Comparison of ENCODE assay signal across 20 cellular contexts in genomic region chr5:14298126-14298847, GRCh38.
DNase-seq lines count a peak whose midpoint lies in the region; ATAC-seq and TF ChIP-seq lines count a peak whose summit lies in the region.
"Had no signal": no experiment of that assay in that cellular context is flagged by ENCODE, and none has a peak within 500 bp of the region (broad histone marks: within the 10 kb centered on the region; RNA-seq: fewer than 3 reads in every experiment).

No MANE protein-coding gene starts in this region.

- peak; percentile 28 for ATAC-seq in activated T-helper 17 cell treated with anti-CD3 and anti-CD28 coated beads, Interleukin-2, amount 50 U/mL, for 72 hours (replicated peaks)
- ATAC-seq in gastrocnemius medialis (peak; percentile 47 to 78), GM19397 (IDR thresholded peaks at IDR 0.05; ENCODE audit: unreplicated experiment) (no peak)
- ATAC-seq: left colon; naive thymus-derived CD4-positive, alpha-beta T cell had no signal

- H3K27ac Mint-ChIP-seq in activated T-helper 17 cell treated with anti-CD3 and anti-CD28 coated beads, Interleukin-2, amount 50 U/mL, for 72 hours: no peak overlapping the region
- H3K27ac Mint-ChIP-seq: GM23338; naive thymus-derived CD4-positive, alpha-beta T cell had no signal

- no peak overlapping the region for H3K4me3 Mint-ChIP-seq in activated T-helper 17 cell treated with anti-CD3 and anti-CD28 coated beads, Interleukin-2, amount 50 U/mL, for 72 hours
- H3K4me3 Mint-ChIP-seq: GM23338; naive thymus-derived CD4-positive, alpha-beta T cell had no signal

- H3K27me3 ChIP-seq in gastrocnemius medialis: no peaks in the 10 kb centered on the region
- H3K27me3 ChIP-seq: dorsolateral prefrontal cortex, vagina had no signal

- H3K27me3 Mint-ChIP-seq in activated T-helper 17 cell treated with anti-CD3 and anti-CD28 coated beads, Interleukin-2, amount 50 U/mL, for 72 hours: peaks cover 4% of the 10 kb centered on the region

- no peaks in the 10 kb centered on the region for H3K9me3 ChIP-seq in gastrocnemius medialis
- H3K9me3 ChIP-seq: vagina had no signal

- peak overlapping the region; percentile 50 to 69 (median 58) for H3K27ac ChIP-seq in gastrocnemius medialis
- H3K27ac ChIP-seq: vagina had no signal

- H3K4me3 ChIP-seq in fibroblast of the aortic adventitia (ENCODE audit: low read depth, low read length): no peak overlapping the region
- H3K4me3 ChIP-seq in gastrocnemius medialis: no peak overlapping the region
- H3K4me3 ChIP-seq: dorsolateral prefrontal cortex, GM23338, vagina had no signal

- TF ChIP-seq CTCF in fibroblast of the aortic adventitia (IDR thresholded peaks at IDR 0.05; ENCODE audit: insufficient read depth, low read length) (no peak), gastrocnemius medialis (IDR thresholded peaks at IDR 0.05 in 4 of 5, conservative IDR thresholded peaks at IDR 0.05 in 1 of 5) (no peak)

- peak; percentile 50 for DNase-seq in GM04504 (ENCODE audit: low read depth)
- DNase-seq in fibroblast of the aortic adventitia (ENCODE audit: low read depth): peak; percentile 52
- no peak for DNase-seq in gastrocnemius medialis
- no peak for DNase-seq in NCI-H524 (lab: John Stamatoyannopoulos, UW)
- DNase-seq in SKM-1 (lab: John Stamatoyannopoulos, UW; ENCODE audit: unreplicated experiment): no peak
- DNase-seq: activated CD4-positive, alpha-beta T cell treated with anti-CD3 and anti-CD28 coated beads, Interleukin-2, amount 50 U/mL, for 1 hour; activated T-cell treated with anti-CD3 and anti-CD28 coated beads, Interleukin-2, amount 50 U/mL, for 48 hours; dorsolateral prefrontal cortex; Kasumi-1; left colon; naive thymus-derived CD4-positive, alpha-beta T cell; NCI-H1694; NCI-H526 treated with DMSO at 0.1 percent for 48 hours; right cardiac atrium; RPMI8226; stimulated activated naive CD4-positive, alpha-beta T cell treated with Interleukin-2 at 50 U/mL for 16 hours had no signal

- peaks cover 4% of the 10 kb centered on the region for H3K9me3 Mint-ChIP-seq in activated T-helper 17 cell treated with anti-CD3 and anti-CD28 coated beads, Interleukin-2, amount 50 U/mL, for 72 hours
- H3K9me3 Mint-ChIP-seq: GM23338; naive thymus-derived CD4-positive, alpha-beta T cell had no signal

- H3K4me1 Mint-ChIP-seq in activated T-helper 17 cell treated with anti-CD3 and anti-CD28 coated beads, Interleukin-2, amount 50 U/mL, for 72 hours: peaks cover 3% of the 10 kb centered on the region
- H3K4me1 Mint-ChIP-seq: naive thymus-derived CD4-positive, alpha-beta T cell had no signal

- peaks cover 0 to 8% of the 10 kb centered on the region in 2 donors for H3K36me3 ChIP-seq in gastrocnemius medialis

- TF ChIP-seq POLR2A in gastrocnemius medialis (IDR thresholded peaks at IDR 0.05): no peak

- no peaks in the 10 kb centered on the region for H3K36me3 Mint-ChIP-seq in activated T-helper 17 cell treated with anti-CD3 and anti-CD28 coated beads, Interleukin-2, amount 50 U/mL, for 72 hours (ENCODE audit: low read depth)

- in situ Hi-C loops in gastrocnemius medialis (cut with MboI; ENCODE audit: low sequenced_read_pairs in 4 of 4): loop anchor here in 1 of 4 donors (25.0 kb wide), 1 partner anchor 311 kb away; no protein-coding TSS in a partner anchor

- intact Hi-C loops in gastrocnemius medialis (cut with DNase I; ENCODE audit: low total_unique reads): no loop called here

- H3K4me1 ChIP-seq in gastrocnemius medialis: peaks cover 54 to 59% of the 10 kb centered on the region in 2 donors

Comparison
In these comparisons a context has a peak if more than half of its experiments do, and no peak if none do; other contexts are left out.
1. DNase-seq: peak in GM04504 (single experiment) and fibroblast of the aortic adventitia (single experiment); none in gastrocnemius medialis (0 of 2), NCI-H524 (0 of 2) and SKM-1 (single experiment).